In the genomic region with DNA sequence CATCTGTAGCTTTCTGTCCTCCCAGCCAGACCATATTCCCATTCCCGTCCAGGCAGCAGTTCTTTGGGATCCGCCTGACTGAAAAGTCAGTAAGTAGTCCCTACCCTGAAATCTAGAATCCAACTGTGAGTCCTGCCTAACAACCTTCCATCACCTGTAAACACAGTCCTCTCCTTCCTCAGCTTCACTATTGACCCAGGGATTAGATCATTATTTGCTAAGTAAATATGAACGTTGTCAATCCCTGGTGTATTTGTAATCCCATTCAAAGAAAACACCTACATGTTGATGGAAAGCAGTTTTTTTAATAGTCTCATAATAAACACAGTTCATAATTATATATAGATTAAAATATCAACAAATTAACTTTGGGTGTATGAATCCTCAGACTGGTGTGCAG, we compare ENCODE assay signal across 7 cellular contexts. TPM values are rescaled to one million over a fixed set of nuclear protein-coding genes. Genes with fewer than 3 reads are reported as not detected.
DNase-seq lines count a peak whose midpoint lies in the region; ATAC-seq, FAIRE-seq and TF ChIP-seq lines count a peak whose summit lies in the region.

No MANE protein-coding gene starts in this region.

- whole genome bisulfite sequencing in ovary, 3 donors = 13 to 21% (median 20%) methylated on average over 3 of the region's 3 CpGs

- H3K27me3 ChIP-seq in HAP-1 (ENCODE audit: low read depth) (no peaks in the 10 kb centered on the region), ovary (no peaks in the 10 kb centered on the region)

- H3K36me3 Mint-ChIP-seq in effector memory CD8-positive, alpha-beta T cell (ENCODE audit: insufficient read depth) = peaks cover 11% of the 10 kb centered on the region

- DNase-seq in HAP-1 (ENCODE audit: low spot score in 2 of 2) (peak in 1 of 2 experiments; percentile 15), NCI-H748 treated with DMSO at 0.1 percent for 48 hours (lab: John Stamatoyannopoulos, UW) (peak; percentile 81), ovary (no peak), mesenteric fat pad (ENCODE audit: low spot score) (no peak), H54 (ENCODE audit: insufficient read length, low spot score) (no peak)
- no peak for DNase-seq in effector memory CD8-positive, alpha-beta T cell

- intact Hi-C loops in ovary (cut with DNase I) = no loop called here

- H3K27ac Mint-ChIP-seq in effector memory CD8-positive, alpha-beta T cell = peak overlapping the region; percentile 93 to 97

- peaks cover 20 to 26% of the 10 kb centered on the region in 2 donors for H3K4me1 Mint-ChIP-seq in effector memory CD8-positive, alpha-beta T cell (ENCODE audit: low read depth in 2 of 2)

- H3K4me3 Mint-ChIP-seq in effector memory CD8-positive, alpha-beta T cell = peak overlapping the region; percentile 92 to 95

- in situ Hi-C loops in HAP-1 (cut with MboI; ENCODE audit: low sequenced_read_pairs) = no loop called here

- H3K36me3 ChIP-seq in HAP-1 (replicated peaks) = peaks cover 14% of the 10 kb centered on the region
- no peaks in the 10 kb centered on the region for H3K36me3 ChIP-seq in ovary

- no peak for TF ChIP-seq CTCF in ovary (IDR thresholded peaks at IDR 0.05)

- FAIRE-seq in H54 (lab: Jason Lieb, UNC) = no peak

- no peaks in the 10 kb centered on the region for H3K9me3 ChIP-seq in HAP-1
- no peaks in the 10 kb centered on the region for H3K9me3 ChIP-seq in ovary

- TF ChIP-seq POLR2A in ovary (IDR thresholded peaks at IDR 0.05) (no peak), H54 (IDR thresholded peaks at IDR 0.05; ENCODE audit: low read depth, low read length) (no peak)

- H3K27me3 Mint-ChIP-seq in effector memory CD8-positive, alpha-beta T cell = no peaks in the 10 kb centered on the region

- no peak for TF ChIP-seq EP300 in ovary (IDR thresholded peaks at IDR 0.05)

- no peaks in the 10 kb centered on the region for H3K9me3 Mint-ChIP-seq in effector memory CD8-positive, alpha-beta T cell

- H3K4me3 ChIP-seq in HAP-1 (peak overlapping the region; percentile 95), ovary (peak overlapping the region; percentile 84)

- ATAC-seq in effector memory CD8-positive, alpha-beta T cell (replicated peaks) = no peak
- no peak for ATAC-seq in HG03571 (IDR thresholded peaks at IDR 0.05; ENCODE audit: unreplicated experiment)

- H3K4me1 ChIP-seq in HAP-1 (peaks cover 18% of the 10 kb centered on the region), ovary (ENCODE audit: insufficient read depth) (peaks cover 1% of the 10 kb centered on the region)

- no peak overlapping the region for H3K27ac ChIP-seq in ovary

RNA-seq across cellular contexts. Expression of gene SAXO2, which starts 0.7 kb away (rescaled TPM):
- 10 to 100 TPM in 1 of 7 donors, 1 to 10 TPM in 6; 2.2 to 38.4 (median 4.2) TPM for total RNA-seq in ovary
- 1 to 10 TPM in 1 of 2 donors, under 1 TPM in 1; 0.55 to 2.9 TPM for polyA plus RNA-seq in ovary
- 4.0 TPM for total RNA-seq in mesenteric fat pad

RNA-seq across cellular contexts. Expression of gene EFL1, which starts 0.8 kb away (rescaled TPM):
- 10 to 100 TPM in 2 of 7 donors, 1 to 10 TPM in 5; 7.7 to 11.1 (median 8.9) TPM for total RNA-seq in ovary
- 10 to 100 TPM in 1 of 2 donors, 1 to 10 TPM in 1; 4.1 to 15.2 TPM for polyA plus RNA-seq in ovary
- 21.6 TPM for total RNA-seq in mesenteric fat pad
